ENCODE assay signal across 1 cellular context in the genomic region with DNA sequence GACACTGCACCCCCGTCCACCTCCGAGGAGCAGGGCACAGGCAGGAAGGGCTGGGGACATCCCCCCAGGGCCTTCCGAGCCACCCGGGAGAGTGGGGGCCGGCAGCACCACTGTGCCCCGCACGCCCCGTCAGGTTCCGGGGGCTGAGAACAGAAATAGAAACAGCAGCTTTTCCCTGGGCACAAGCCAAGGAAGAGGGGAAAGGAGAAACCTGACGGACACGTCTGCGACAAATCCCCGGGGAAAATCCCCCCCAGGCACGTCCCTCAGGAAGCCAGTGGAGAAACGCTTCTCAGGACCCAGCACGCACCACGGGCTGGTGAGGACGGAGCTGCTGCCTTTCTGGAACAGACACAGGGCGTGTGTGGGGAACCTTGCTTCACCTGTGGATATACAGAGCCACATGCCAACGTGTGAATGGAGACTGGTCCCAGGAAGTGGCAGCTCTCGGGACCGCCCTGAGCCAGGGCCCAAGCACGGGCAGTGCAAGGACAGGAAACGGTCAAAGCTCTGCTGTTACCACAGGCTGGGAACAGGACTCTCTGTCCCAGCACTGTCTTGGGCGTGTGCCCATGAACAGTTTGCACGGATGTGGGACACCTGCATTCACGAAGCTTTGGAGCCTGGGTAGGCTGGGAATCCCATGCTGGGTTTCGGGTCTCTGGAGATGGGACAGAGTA.
TF ChIP-seq lines count a peak whose summit lies in the region.

No MANE protein-coding gene starts in this region.

TF ChIP-seq in IMR-90, 13 proteins besides CTCF, POLR2A, EP300 and RAD21 (continued from another document):
- TF ChIP-seq CEBPB (IDR thresholded peaks at IDR 0.05; ENCODE audit: low read depth, low read length) (no peak), BHLHE40 (IDR thresholded peaks at IDR 0.05; ENCODE audit: low read depth, low read length) (no peak), NFE2L2 (IDR thresholded peaks at IDR 0.05; ENCODE audit: low read depth, low read length) (no peak), SMC3 (IDR thresholded peaks at IDR 0.05; ENCODE audit: low read depth, low read length) (no peak), RFX5 (IDR thresholded peaks at IDR 0.05; ENCODE audit: low read depth, low read length) (no peak), MAZ (IDR thresholded peaks at IDR 0.05; ENCODE audit: borderline replicate concordance, low read depth, low read length) (no peak), FOS (IDR thresholded peaks at IDR 0.05; ENCODE audit: low read depth, low read length) (no peak), CHD1 (IDR thresholded peaks at IDR 0.05; ENCODE audit: low read depth, low read length) (no peak), MXI1 (IDR thresholded peaks at IDR 0.05; ENCODE audit: borderline replicate concordance, low read depth, low read length) (no peak), RCOR1 (IDR thresholded peaks at IDR 0.05; ENCODE audit: insufficient replicate concordance, low read length) (no peak)
- TF ChIP-seq, protein P1, sequence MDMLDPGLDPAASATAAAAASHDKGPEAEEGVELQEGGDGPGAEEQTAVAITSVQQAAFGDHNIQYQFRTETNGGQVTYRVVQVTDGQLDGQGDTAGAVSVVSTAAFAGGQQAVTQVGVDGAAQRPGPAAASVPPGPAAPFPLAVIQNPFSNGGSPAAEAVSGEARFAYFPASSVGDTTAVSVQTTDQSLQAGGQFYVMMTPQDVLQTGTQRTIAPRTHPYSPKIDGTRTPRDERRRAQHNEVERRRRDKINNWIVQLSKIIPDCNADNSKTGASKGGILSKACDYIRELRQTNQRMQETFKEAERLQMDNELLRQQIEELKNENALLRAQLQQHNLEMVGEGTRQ (IDR thresholded peaks at IDR 0.05; ENCODE audit: low read depth, low read length), result no peak
- TF ChIP-seq, protein P2, sequence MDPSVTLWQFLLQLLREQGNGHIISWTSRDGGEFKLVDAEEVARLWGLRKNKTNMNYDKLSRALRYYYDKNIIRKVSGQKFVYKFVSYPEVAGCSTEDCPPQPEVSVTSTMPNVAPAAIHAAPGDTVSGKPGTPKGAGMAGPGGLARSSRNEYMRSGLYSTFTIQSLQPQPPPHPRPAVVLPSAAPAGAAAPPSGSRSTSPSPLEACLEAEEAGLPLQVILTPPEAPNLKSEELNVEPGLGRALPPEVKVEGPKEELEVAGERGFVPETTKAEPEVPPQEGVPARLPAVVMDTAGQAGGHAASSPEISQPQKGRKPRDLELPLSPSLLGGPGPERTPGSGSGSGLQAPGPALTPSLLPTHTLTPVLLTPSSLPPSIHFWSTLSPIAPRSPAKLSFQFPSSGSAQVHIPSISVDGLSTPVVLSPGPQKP (IDR thresholded peaks at IDR 0.05; ENCODE audit: borderline replicate concordance, low read depth, low read length), result no peak
